In genomic region chr17:17089206-17089550, GRCh38 we compare ENCODE assay signal across 1 cellular context.
TF ChIP-seq lines count a peak whose summit lies in the region.

No MANE protein-coding gene starts in this region.

TF ChIP-seq in SK-N-SH, 30 proteins besides CTCF, POLR2A, EP300 and RAD21 (continued from another document):
- no peak for TF ChIP-seq IRF3 (IDR thresholded peaks at IDR 0.05; ENCODE audit: low read depth, low read length)
- no peak for TF ChIP-seq RXRA (IDR thresholded peaks at IDR 0.05; ENCODE audit: borderline replicate concordance, low read depth)
- TF ChIP-seq JUND (IDR thresholded peaks at IDR 0.05) = no peak
